In genomic region chr12:111768159-111768895, GRCh38 we compare ENCODE assay signal across 11 cellular contexts. TPM values are rescaled to one million over a fixed set of nuclear protein-coding genes. Genes with fewer than 3 reads are reported as not detected.
DNase-seq lines count a peak whose midpoint lies in the region; ATAC-seq and TF ChIP-seq lines count a peak whose summit lies in the region.
"Had no signal": no experiment of that assay in that cellular context is flagged by ENCODE, and none has a peak within 500 bp of the region (broad histone marks: within the 10 kb centered on the region; RNA-seq: fewer than 3 reads in every experiment).

No MANE protein-coding gene starts in this region.

- H3K4me2 ChIP-seq in OCI-LY7 (ENCODE audit: low read length) = peak overlapping the region; percentile 63

- BruUV-seq in OCI-LY7 (replicated peaks; lab: Mats Ljungman, UMichigan) = no TSS peak

- POLR2A ChIA-PET in OCI-LY7 (lab: Charles Lee) = interaction anchor here (0.7 to 1.0 kb wide), 2 partner anchors 8 to 9 kb away, joined by 3 to 4 read pairs; no protein-coding TSS in a partner anchor

- H3K9me3 ChIP-seq in OCI-LY7 (ENCODE audit: low read length) (no peaks in the 10 kb centered on the region), iPS-18a (ENCODE audit: control insufficient read depth, low read depth, low read length) (no peaks in the 10 kb centered on the region), gastrocnemius medialis (no peaks in the 10 kb centered on the region)

- no peaks in the 10 kb centered on the region for H4K20me1 ChIP-seq in OCI-LY7 (ENCODE audit: insufficient read depth, low read length)

- peaks cover 12% of the 10 kb centered on the region for H3K27me3 ChIP-seq in iPS-18a (ENCODE audit: control insufficient read depth, insufficient read depth, low read length)
- no peaks in the 10 kb centered on the region for H3K27me3 ChIP-seq in gastrocnemius medialis

- intact Hi-C loops in OCI-LY7 (cut with micrococcal nuclease; ENCODE audit: unreplicated experiment) (loop anchor here (10.0 kb wide), 1 partner anchor 364 kb away; the partner anchor contains the start of gene SH2B3), gastrocnemius medialis (cut with DNase I; ENCODE audit: low total_unique reads) (no loop called here)

- H2AFZ ChIP-seq in OCI-LY7 (ENCODE audit: low read length) = no peak overlapping the region

- no peak for ATAC-seq in gastrocnemius medialis
- no peak for ATAC-seq in GM18861 (IDR thresholded peaks at IDR 0.05; ENCODE audit: unreplicated experiment)
- ATAC-seq: effector memory CD8-positive, alpha-beta T cell; natural killer cell treated with Interleukin-12 subunit alpha and Interleukin-12 subunit beta and Interleukin-15 and Interleukin-18, amount 100 ng/mL, for 72 hours had no signal

- peaks cover 47% of the 10 kb centered on the region for H3K4me1 ChIP-seq in OCI-LY7 (ENCODE audit: insufficient read depth, low read length, poor library complexity, severe bottlenecking)
- H3K4me1 ChIP-seq in iPS-18a (ENCODE audit: control insufficient read depth, low read depth, low read length) = peaks cover 7% of the 10 kb centered on the region
- peaks cover 13 to 29% of the 10 kb centered on the region in 2 donors for H3K4me1 ChIP-seq in gastrocnemius medialis

- H3K27ac ChIP-seq in OCI-LY7 (ENCODE audit: low read depth, low read length, poor library complexity, severe bottlenecking) (no peak overlapping the region), iPS-18a (ENCODE audit: low read length) (no peak overlapping the region), gastrocnemius medialis (peak overlapping the region in 2 of 4 donors; percentile 81 to 87)

- no peaks in the 10 kb centered on the region for H3K9me2 ChIP-seq in OCI-LY7 (ENCODE audit: insufficient read depth, low read length)

- no peak for TF ChIP-seq POLR2A in gastrocnemius medialis (IDR thresholded peaks at IDR 0.05)

- DNase-seq in ELF-1 (ENCODE audit: low read depth, low spot score) (peak; percentile 16), OCI-LY7 (ENCODE audit: low spot score) (no peak), gastrocnemius medialis (no peak), NCI-H2029 (lab: John Stamatoyannopoulos, UW) (no peak), NCI-H510A treated with DMSO at 0.1 percent for 48 hours (lab: John Stamatoyannopoulos, UW) (no peak)
- no peak for DNase-seq in activated effector memory CD4-positive, alpha-beta T cell treated with Interleukin-2 at 50 U/mL for 16 hours
- DNase-seq: effector memory CD8-positive, alpha-beta T cell; NCI-H1436 treated with DMSO at 0.1 percent for 48 hours had no signal

- H3K4me3 ChIP-seq in OCI-LY7 (ENCODE audit: low read depth, low read length, poor library complexity, severe bottlenecking) = no peak overlapping the region
- H3K4me3 ChIP-seq in iPS-18a (ENCODE audit: low read length) = peak overlapping the region; percentile 96
- peak overlapping the region; percentile 85 to 95 (median 92) for H3K4me3 ChIP-seq in gastrocnemius medialis

- H3K36me3 ChIP-seq in OCI-LY7 (ENCODE audit: insufficient read depth, low read length) (no peaks in the 10 kb centered on the region), iPS-18a (ENCODE audit: control insufficient read depth, low read depth, low read length) (no peaks in the 10 kb centered on the region), gastrocnemius medialis (no peaks in the 10 kb centered on the region)

- TF ChIP-seq CTCF in OCI-LY7 (conservative IDR thresholded peaks at IDR 0.05; ENCODE audit: low read length) = no peak
- no peak for TF ChIP-seq CTCF in gastrocnemius medialis (IDR thresholded peaks at IDR 0.05 in 4 of 5, conservative IDR thresholded peaks at IDR 0.05 in 1 of 5)

- in situ Hi-C loops in gastrocnemius medialis (cut with MboI; ENCODE audit: low sequenced_read_pairs in 4 of 4) = no loop called here

- CTCF ChIA-PET in OCI-LY7 (lab: Charles Lee; ENCODE audit: unreplicated experiment) = interaction anchor here (0.7 kb wide), 1 partner anchor 18 kb away, joined by 3 read pairs; no protein-coding TSS in a partner anchor

- H3K79me2 ChIP-seq in OCI-LY7 (ENCODE audit: insufficient read depth, low read depth, low read length) = no peaks in the 10 kb centered on the region

- peak overlapping the region; percentile 83 for H3K9ac ChIP-seq in iPS-18a (ENCODE audit: low read length)

RNA-seq across cellular contexts. Expression of gene ALDH2, which starts 1.6 kb away (rescaled TPM):
- total RNA-seq in OCI-LY7 (2014; rRNA removed; shearing (Covaris generic)) = 16.8 and 19.9 TPM in 2 replicates
- total RNA-seq in OCI-LY7 (2022) (16.5 and 17.3 TPM in 2 replicates), gastrocnemius medialis (100 to 1,000 TPM in 1 of 4 donors, 10 to 100 TPM in 3; 70.9 to 156 (median 89.9) TPM)
- total RNA-seq: natural killer cell treated with Interleukin-12 subunit alpha and Interleukin-12 subunit beta and Interleukin-15 and Interleukin-18, amount 100 ng/mL, for 72 hours had no signal
